29 cellular contexts compared by ENCODE assay signal in the genomic region with DNA sequence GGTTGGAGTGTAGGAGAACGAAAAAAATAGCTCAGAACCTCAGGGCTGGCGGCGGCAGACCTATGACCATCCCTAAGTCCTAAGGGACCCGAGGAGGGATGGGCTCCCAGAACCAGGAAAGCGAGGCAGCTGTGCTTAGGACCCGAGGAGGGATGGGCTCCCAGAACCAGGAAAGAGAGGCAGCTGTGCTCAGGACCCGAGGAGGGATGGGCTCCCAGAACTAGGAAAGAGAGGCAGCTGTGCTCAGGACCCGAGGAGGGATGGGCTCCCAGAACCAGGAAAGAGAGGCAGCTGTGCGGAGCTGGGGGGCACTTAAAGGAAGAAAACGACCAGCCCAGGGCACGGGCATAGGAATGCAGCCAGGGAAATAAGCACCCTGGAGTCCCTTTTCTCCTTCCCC.
"Had no signal": no experiment of that assay in that cellular context is flagged by ENCODE, and none has a peak within 500 bp of the region (broad histone marks: within the 10 kb centered on the region; RNA-seq: fewer than 3 reads in every experiment).

No MANE protein-coding gene starts in this region.

- H3K79me2 ChIP-seq: parathyroid adenoma had no signal

- H3K36me3 Mint-ChIP-seq: mesothelial cell of epicardium; naive B cell; natural killer cell treated with Interleukin-12 subunit alpha and Interleukin-12 subunit beta and Interleukin-15 and Interleukin-18, amount 100 ng/mL, for 72 hours; stimulated activated effector memory CD8-positive, alpha-beta T cell treated with anti-CD3 and anti-CD28 coated beads, Interleukin-12 subunit alpha, Interleukin-12 subunit beta, amount 100 ng/mL, for 72 hours; type B pancreatic cell had no signal

- H3K27me3 ChIP-seq: right atrium auricular region, tibial nerve, vagina had no signal

- H3K4me3 ChIP-seq: lower lobe of right lung, right atrium auricular region, spleen, tibial nerve, vagina had no signal

- H3K4me3 Mint-ChIP-seq: mesothelial cell of epicardium; naive B cell; natural killer cell treated with Interleukin-12 subunit alpha and Interleukin-12 subunit beta and Interleukin-15 and Interleukin-18, amount 100 ng/mL, for 72 hours; neural crest cell; stimulated activated effector memory CD8-positive, alpha-beta T cell treated with anti-CD3 and anti-CD28 coated beads, Interleukin-12 subunit alpha, Interleukin-12 subunit beta, amount 100 ng/mL, for 72 hours; stimulated activated naive CD8-positive, alpha-beta T cell treated with anti-CD3 and anti-CD28 coated beads, Interleukin-15, Interleukin-2, amounts not matched to agents 100 ng/mL and 50 ng/mL, for 24 hours; type B pancreatic cell had no signal

- H3K36me3 ChIP-seq: lower lobe of right lung, neutrophil, right atrium auricular region, spleen, tibial nerve, vagina had no signal

- H3K4me1 ChIP-seq: parathyroid adenoma had no signal

- H3K9me3 Mint-ChIP-seq: mesothelial cell of epicardium; naive B cell; natural killer cell treated with Interleukin-12 subunit alpha and Interleukin-12 subunit beta and Interleukin-15 and Interleukin-18, amount 100 ng/mL, for 72 hours; neural crest cell; stimulated activated effector memory CD8-positive, alpha-beta T cell treated with anti-CD3 and anti-CD28 coated beads, Interleukin-12 subunit alpha, Interleukin-12 subunit beta, amount 100 ng/mL, for 72 hours; stimulated activated naive CD8-positive, alpha-beta T cell treated with anti-CD3 and anti-CD28 coated beads, Interleukin-15, Interleukin-2, amounts not matched to agents 100 ng/mL and 50 ng/mL, for 24 hours; type B pancreatic cell had no signal

- DNase-seq: hippocampal formation; kidney glomerular epithelial cell; left cardiac atrium; left ventricle myocardium superior; lower lobe of right lung; mammary epithelial cell; mesenchymal stem cell; naive B cell; occipital lobe; small intestine; spleen; stimulated activated CD4-positive, alpha-beta T cell treated with anti-CD3 and anti-CD28 coated beads, Interleukin-4, amount 100 ng/mL, for 24 hours; stimulated activated naive CD4-positive, alpha-beta T cell; substantia nigra had no signal

- ATAC-seq: left cardiac atrium; left lobe of liver; left ventricle myocardium superior; lower lobe of right lung; natural killer cell treated with Interleukin-12 subunit alpha and Interleukin-12 subunit beta and Interleukin-15 and Interleukin-18, amount 100 ng/mL, for 72 hours; sciatic nerve; stimulated activated effector memory CD8-positive, alpha-beta T cell treated with anti-CD3 and anti-CD28 coated beads, Interleukin-12 subunit alpha, Interleukin-12 subunit beta, amount 100 ng/mL, for 72 hours had no signal

- H3K27ac Mint-ChIP-seq: mesothelial cell of epicardium; naive B cell; natural killer cell treated with Interleukin-12 subunit alpha and Interleukin-12 subunit beta and Interleukin-15 and Interleukin-18, amount 100 ng/mL, for 72 hours; progenitor cell of endocrine pancreas; stimulated activated effector memory CD8-positive, alpha-beta T cell treated with anti-CD3 and anti-CD28 coated beads, Interleukin-12 subunit alpha, Interleukin-12 subunit beta, amount 100 ng/mL, for 72 hours; stimulated activated naive CD8-positive, alpha-beta T cell treated with anti-CD3 and anti-CD28 coated beads, Interleukin-15, Interleukin-2, amounts not matched to agents 100 ng/mL and 50 ng/mL, for 24 hours; type B pancreatic cell had no signal

- H3K27ac ChIP-seq: lower lobe of right lung, neutrophil, parathyroid adenoma, right atrium auricular region, spleen, tibial nerve, vagina had no signal

- H2AFZ ChIP-seq: parathyroid adenoma had no signal

- H3K9me3 ChIP-seq: lower lobe of right lung, neutrophil, right atrium auricular region, spleen, tibial nerve, vagina had no signal

- H3K9ac ChIP-seq: parathyroid adenoma had no signal

- FAIRE-seq: keratinocyte, small intestine had no signal
